In the genomic region with DNA sequence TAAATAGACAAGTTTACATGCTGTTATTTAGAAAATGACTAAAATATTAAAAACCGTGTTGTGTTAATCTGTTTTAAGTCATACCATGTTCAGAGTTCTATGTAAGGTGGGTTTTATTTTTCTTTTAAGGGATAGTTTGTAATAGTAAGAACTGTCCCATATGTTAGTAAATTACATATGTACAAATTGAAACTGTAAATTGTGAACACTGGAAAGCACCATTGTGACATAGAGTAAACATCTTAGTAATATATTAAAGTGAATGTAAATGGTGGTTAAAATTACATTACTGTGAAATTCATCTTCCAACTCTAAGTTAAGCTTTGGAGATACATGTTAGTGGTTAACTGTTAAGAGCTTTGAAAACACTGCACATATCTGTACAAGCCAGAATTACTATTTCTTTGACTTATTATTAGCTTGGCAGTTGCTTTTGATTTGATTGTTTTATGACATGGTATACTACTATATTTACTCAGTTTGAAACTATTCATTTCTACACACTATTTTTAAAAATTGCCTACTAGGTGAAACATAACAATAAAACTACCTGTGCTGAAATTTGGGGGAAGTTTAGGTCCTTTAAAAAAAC, we compare ENCODE assay signal across 21 cellular contexts.
"Had no signal": no experiment of that assay in that cellular context is flagged by ENCODE, and none has a peak within 500 bp of the region (broad histone marks: within the 10 kb centered on the region; RNA-seq: fewer than 3 reads in every experiment).

No MANE protein-coding gene starts in this region.

- H3K27ac ChIP-seq: coronary artery, esophagus squamous epithelium, gastrocnemius medialis, spleen, upper lobe of right lung had no signal

- H3K4me1 ChIP-seq: esophagus squamous epithelium, gastrocnemius medialis, spleen, upper lobe of right lung had no signal

- H3K9me3 ChIP-seq: esophagus squamous epithelium, gastrocnemius medialis, spleen, upper lobe of right lung had no signal

- DNase-seq: activated B cell treated with CpG ODN at 0.5 μM for 24 hours; activated CD4-positive, alpha-beta T cell treated with anti-CD3 and anti-CD28 coated beads for 48 hours; activated CD8-positive, alpha-beta memory T cell treated with anti-CD3 and anti-CD28 coated beads, Interleukin-2, amount 10 ng/mL, durations not matched to agents 7 days and 5 days; activated CD8-positive, alpha-beta T cell treated with anti-CD3 and anti-CD28 coated beads for 36 hours; activated gamma-delta T cell; activated naive CD4-positive, alpha-beta T cell treated with anti-CD3 and anti-CD28 coated beads, Interleukin-2, amount 50 U/mL, for 16 hours; activated naive CD8-positive, alpha-beta T cell treated with anti-CD3 and anti-CD28 coated beads, Interleukin-2, amount 50 U/mL, for 24 hours; cerebellar nuclear complex; esophagus squamous epithelium; gastrocnemius medialis; hypothalamus; left ventricle myocardium superior; mammary epithelial cell; midbrain; natural killer cell; spleen; stimulated activated CD4-positive, alpha-beta T cell treated with anti-CD3 and anti-CD28 coated beads, Interleukin-4, amount 100 ng/mL, for 24 hours; stimulated activated naive CD8-positive, alpha-beta T cell treated with anti-CD3 and anti-CD28 coated beads, Interleukin-15, Interleukin-2, amounts not matched to agents 100 U/mL and 50 U/mL, for 24 hours; T1000; upper lobe of right lung had no signal

- H3K27me3 ChIP-seq: esophagus squamous epithelium, gastrocnemius medialis, spleen, upper lobe of right lung had no signal

- ATAC-seq: activated CD8-positive, alpha-beta memory T cell treated with anti-CD3 and anti-CD28 coated beads, Interleukin-2, amount 10 ng/mL, durations not matched to agents 7 days and 5 days; activated CD8-positive, alpha-beta T cell treated with anti-CD3 and anti-CD28 coated beads for 36 hours; activated naive CD8-positive, alpha-beta T cell treated with anti-CD3 and anti-CD28 coated beads, Interleukin-2, amount 50 U/mL, for 24 hours; gastrocnemius medialis; left ventricle myocardium superior; natural killer cell; stimulated activated naive CD8-positive, alpha-beta T cell treated with anti-CD3 and anti-CD28 coated beads, Interleukin-15, Interleukin-2, amounts not matched to agents 100 U/mL and 50 U/mL, for 24 hours; upper lobe of right lung had no signal

- H3K4me3 ChIP-seq: coronary artery, esophagus squamous epithelium, gastrocnemius medialis, spleen, upper lobe of right lung had no signal
